1 cellular context compared by ENCODE assay signal in the genomic region with DNA sequence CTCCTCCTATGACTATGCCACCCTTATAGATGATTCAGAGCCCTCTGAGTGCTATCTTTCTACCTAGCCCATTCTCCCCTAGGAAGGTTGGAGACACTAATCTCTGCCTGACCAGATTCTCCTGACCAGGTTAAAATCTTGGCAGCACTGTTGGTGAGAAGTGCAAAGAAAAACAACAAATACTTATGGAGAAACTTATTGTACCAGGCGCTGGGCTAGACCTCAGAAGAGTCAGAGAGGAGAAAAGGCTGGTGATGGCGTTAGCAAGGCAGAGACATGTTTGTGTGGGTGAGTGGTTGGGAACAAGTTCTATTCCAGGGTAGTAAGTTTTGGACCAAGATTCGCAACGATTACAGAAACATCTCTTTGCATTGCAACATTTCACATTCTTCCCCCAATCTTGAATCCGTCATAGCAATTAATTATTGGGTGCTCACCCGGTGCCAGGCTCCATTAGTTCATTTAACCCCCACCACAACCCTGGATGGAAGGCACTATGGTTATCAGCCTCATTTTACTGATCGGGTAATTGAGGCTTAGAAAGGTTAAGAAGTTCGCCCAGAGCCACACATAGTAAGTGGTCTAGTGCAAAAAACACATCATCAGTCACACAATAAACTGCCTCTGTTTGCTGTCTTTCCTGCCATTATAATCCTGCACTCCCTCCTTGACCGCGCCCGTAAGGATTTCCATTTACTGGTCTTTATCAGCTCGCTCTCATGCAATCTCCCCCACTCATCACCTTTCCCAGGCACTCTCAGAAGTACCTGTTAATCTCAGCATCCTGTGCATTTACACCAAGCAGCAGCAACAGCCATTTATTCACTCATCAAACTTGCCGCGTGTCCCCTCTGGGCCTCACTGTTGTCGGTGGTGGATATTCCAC.
TF ChIP-seq lines count a peak whose summit lies in the region.

No MANE protein-coding gene starts in this region.

TF ChIP-seq in H1, 55 proteins besides CTCF, POLR2A, EP300 and RAD21:
- no peak for TF ChIP-seq SIN3A (conservative IDR thresholded peaks at IDR 0.05 in 1 of 2, IDR thresholded peaks at IDR 0.05 in 1 of 2; ENCODE audit: low read depth in 1 of 2, low read length in 2 of 2)
- TF ChIP-seq JUND (IDR thresholded peaks at IDR 0.05; ENCODE audit: low read length): no peak
- no peak for TF ChIP-seq KDM4A (IDR thresholded peaks at IDR 0.05; ENCODE audit: low read depth, low read length, severe bottlenecking)
- no peak for TF ChIP-seq CEBPB (IDR thresholded peaks at IDR 0.05; ENCODE audit: low read depth, low read length)
- no peak for TF ChIP-seq SP1 (IDR thresholded peaks at IDR 0.05; ENCODE audit: low read depth, low read length)
- no peak for TF ChIP-seq FOSL1 (IDR thresholded peaks at IDR 0.05; ENCODE audit: insufficient read depth, low read depth, low read length)
- no peak for TF ChIP-seq POU5F1 (IDR thresholded peaks at IDR 0.05; ENCODE audit: low read depth, low read length)
- TF ChIP-seq EGR1 (IDR thresholded peaks at IDR 0.05; ENCODE audit: borderline replicate concordance, low read depth, low read length): no peak
